29 cellular contexts compared by ENCODE assay signal in genomic region chr1:168759077-168759476, GRCh38. TPM values are rescaled to one million over a fixed set of nuclear protein-coding genes. Genes with fewer than 3 reads are reported as not detected.
"Had no signal": no experiment of that assay in that cellular context is flagged by ENCODE, and none has a peak within 500 bp of the region (broad histone marks: within the 10 kb centered on the region; RNA-seq: fewer than 3 reads in every experiment).

No MANE protein-coding gene starts in this region.

- H3K4me3 ChIP-seq: esophagus squamous epithelium, gastrocnemius medialis, heart right ventricle, left lung, lower lobe of right lung, mucosa of descending colon had no signal

- H3K36me3 ChIP-seq: esophagus squamous epithelium, gastrocnemius medialis, heart right ventricle, left lung, lower lobe of right lung had no signal

- H3K9me3 ChIP-seq: esophagus squamous epithelium, gastrocnemius medialis, heart right ventricle, left lung, lower lobe of right lung, mucosa of descending colon had no signal

- H3K27me3 ChIP-seq: esophagus squamous epithelium, gastrocnemius medialis, heart right ventricle, left lung had no signal

- H3K27ac ChIP-seq: epithelial cell of prostate, esophagus squamous epithelium, gastrocnemius medialis, heart right ventricle, left lung, lower lobe of right lung had no signal

- DNase-seq: cortex of kidney; effector CD8-positive, alpha-beta T cell; effector memory CD8-positive, alpha-beta T cell; endodermal cell; erythroblast; esophagus squamous epithelium; foreskin fibroblast; foreskin melanocyte; gastrocnemius medialis; glutamatergic neuron; head of caudate nucleus; heart right ventricle; hippocampal formation; left cardiac atrium; left lung; left ventricle myocardium superior; lower lobe of right lung; mesenchymal stem cell; mucosa of descending colon; naive B cell; naive thymus-derived CD8-positive, alpha-beta T cell had no signal

- ATAC-seq: effector memory CD8-positive, alpha-beta T cell; esophagus mucosa; gastrocnemius medialis; heart right ventricle; left cardiac atrium; left lung; left ventricle myocardium superior; lower lobe of right lung; mucosa of descending colon; naive thymus-derived CD8-positive, alpha-beta T cell had no signal

- H3K4me1 ChIP-seq: left lung, lower lobe of right lung had no signal

RNA-seq across cellular contexts. Expression of gene DPT, which starts 30.1 kb away (rescaled TPM):
- total RNA-seq: dermis microvascular lymphatic vessel endothelial cell; endodermal cell; glomerular endothelial cell; kidney epithelial cell; lung microvascular endothelial cell; myocyte; naive thymus-derived CD8-positive, alpha-beta T cell had no signal
- polyA plus RNA-seq: keratinocyte; naive thymus-derived CD8-positive, alpha-beta T cell had no signal
